Comparison of ENCODE assay signal across 29 cellular contexts in genomic region chr20:32621914-32622584, GRCh38. TPM values are rescaled to one million over a fixed set of nuclear protein-coding genes. Genes with fewer than 3 reads are reported as not detected.
DNase-seq lines count a peak whose midpoint lies in the region; ATAC-seq and TF ChIP-seq lines count a peak whose summit lies in the region.
"Had no signal": no experiment of that assay in that cellular context is flagged by ENCODE, and none has a peak within 500 bp of the region (broad histone marks: within the 10 kb centered on the region; RNA-seq: fewer than 3 reads in every experiment).

No MANE protein-coding gene starts in this region.

- DNase-seq in NCI-H2171 treated with DMSO at 0.1 percent for 48 hours (lab: John Stamatoyannopoulos, UW): peak; percentile 31
- no peak for DNase-seq in NCI-H2171 (lab: John Stamatoyannopoulos, UW)
- peak; percentile 14 for DNase-seq in NB4 (ENCODE audit: low read depth)
- no peak for DNase-seq in nephron progenitor cell
- DNase-seq in NCI-H1105 (lab: John Stamatoyannopoulos, UW): no peak
- no peak for DNase-seq in islet precursor cell
- DNase-seq: activated CD4-positive, alpha-beta T cell treated with anti-CD3 and anti-CD28 coated beads, Interleukin-2, amount 10 ng/mL, durations not matched to agents 7 days and 5 days; activated T-cell treated with anti-CD3 and anti-CD28 coated beads, Interleukin-2, amount 50 U/mL, for 4 hours; amygdala; EL; gastrocnemius medialis; GOT3; left cardiac atrium; mammary epithelial cell; NCI-H1930; NCI-H526 treated with DMSO at 0.1 percent for 48 hours; stimulated activated naive CD4-positive, alpha-beta T cell treated with Interleukin-2 at 50 U/mL for 16 hours; T-helper 9 cell; upper lobe of right lung had no signal

- no peak for ATAC-seq in activated T-helper 17 cell treated with anti-CD3 and anti-CD28 coated beads, Interleukin-2, amount 50 U/mL, for 72 hours (replicated peaks)
- ATAC-seq in GM21723 (IDR thresholded peaks at IDR 0.05; ENCODE audit: unreplicated experiment): no peak
- ATAC-seq: activated T-cell treated with anti-CD3 and anti-CD28 coated beads, Interleukin-2, amount 50 U/mL, for 4 hours; gastrocnemius medialis; GM12878; left cardiac atrium; upper lobe of right lung had no signal

- H3K4me3 Mint-ChIP-seq in activated T-helper 17 cell treated with anti-CD3 and anti-CD28 coated beads, Interleukin-2, amount 50 U/mL, for 72 hours: no peak overlapping the region
- H3K4me3 Mint-ChIP-seq in nephron progenitor cell: no peak overlapping the region
- H3K4me3 Mint-ChIP-seq: activated CD4-positive, alpha-beta T cell treated with anti-CD3 and anti-CD28 coated beads, Interleukin-2, amount 10 ng/mL, durations not matched to agents 7 days and 5 days; activated T-cell treated with anti-CD3 and anti-CD28 coated beads, Interleukin-2, amount 50 U/mL, for 4 hours had no signal

- no peaks in the 10 kb centered on the region for H3K27me3 Mint-ChIP-seq in activated T-helper 17 cell treated with anti-CD3 and anti-CD28 coated beads, Interleukin-2, amount 50 U/mL, for 72 hours
- H3K27me3 Mint-ChIP-seq in nephron progenitor cell (ENCODE audit: low read depth, poor library complexity): peaks cover 21% of the 10 kb centered on the region
- H3K27me3 Mint-ChIP-seq: activated CD4-positive, alpha-beta T cell treated with anti-CD3 and anti-CD28 coated beads, Interleukin-2, amount 10 ng/mL, durations not matched to agents 7 days and 5 days had no signal

- H3K9me3 Mint-ChIP-seq in activated T-helper 17 cell treated with anti-CD3 and anti-CD28 coated beads, Interleukin-2, amount 50 U/mL, for 72 hours: no peaks in the 10 kb centered on the region
- H3K9me3 Mint-ChIP-seq in nephron progenitor cell: no peaks in the 10 kb centered on the region
- H3K9me3 Mint-ChIP-seq: activated CD4-positive, alpha-beta T cell treated with anti-CD3 and anti-CD28 coated beads, Interleukin-2, amount 10 ng/mL, durations not matched to agents 7 days and 5 days; activated T-cell treated with anti-CD3 and anti-CD28 coated beads, Interleukin-2, amount 50 U/mL, for 4 hours had no signal

- no peak overlapping the region for H3K4me3 ChIP-seq in NB4 (ENCODE audit: low read depth, low read length)
- H3K4me3 ChIP-seq: gastrocnemius medialis, GM12878, MG63, Peyer's patch, right atrium auricular region, SJSA1, smooth muscle cell, upper lobe of right lung had no signal

- no peaks in the 10 kb centered on the region for H3K36me3 Mint-ChIP-seq in activated T-helper 17 cell treated with anti-CD3 and anti-CD28 coated beads, Interleukin-2, amount 50 U/mL, for 72 hours (ENCODE audit: low read depth)
- no peaks in the 10 kb centered on the region for H3K36me3 Mint-ChIP-seq in nephron progenitor cell (ENCODE audit: low read depth)

- H3K27ac Mint-ChIP-seq in activated T-helper 17 cell treated with anti-CD3 and anti-CD28 coated beads, Interleukin-2, amount 50 U/mL, for 72 hours: peak overlapping the region; percentile 40
- peak overlapping the region; percentile 37 for H3K27ac Mint-ChIP-seq in nephron progenitor cell
- H3K27ac Mint-ChIP-seq: activated CD4-positive, alpha-beta T cell treated with anti-CD3 and anti-CD28 coated beads, Interleukin-2, amount 10 ng/mL, durations not matched to agents 7 days and 5 days had no signal

- TF ChIP-seq CTCF in NB4 (IDR thresholded peaks at IDR 0.05; ENCODE audit: low read depth, low read length) (no peak), nephron progenitor cell (IDR thresholded peaks at IDR 0.05) (no peak)

- no peaks in the 10 kb centered on the region for H3K4me1 Mint-ChIP-seq in activated T-helper 17 cell treated with anti-CD3 and anti-CD28 coated beads, Interleukin-2, amount 50 U/mL, for 72 hours
- H3K4me1 Mint-ChIP-seq in nephron progenitor cell: peaks cover 40% of the 10 kb centered on the region
- H3K4me1 Mint-ChIP-seq: activated CD4-positive, alpha-beta T cell treated with anti-CD3 and anti-CD28 coated beads, Interleukin-2, amount 10 ng/mL, durations not matched to agents 7 days and 5 days had no signal

- TF ChIP-seq POLR2A in NB4 (IDR thresholded peaks at IDR 0.05; ENCODE audit: extremely low read depth, insufficient read length): no peak

RNA-seq across cellular contexts. Expression of gene NOL4L, which starts 36.9 kb away (rescaled TPM):
- total RNA-seq in activated T-helper 17 cell treated with anti-CD3 and anti-CD28 coated beads, Interleukin-2, amount 50 U/mL, for 72 hours: 10 to 100 TPM in 1 of 2 donors, 1 to 10 TPM in 1; 9.9 to 28.5 TPM

RNA-seq across cellular contexts. Expression of gene C20orf203, which starts 51.7 kb away (rescaled TPM):
- under 1 TPM in 1 of 2 donors, not detected in 1; 0.05 TPM for total RNA-seq in activated T-helper 17 cell treated with anti-CD3 and anti-CD28 coated beads, Interleukin-2, amount 50 U/mL, for 72 hours
- total RNA-seq: A172; activated CD8-positive, alpha-beta memory T cell treated with anti-CD3 and anti-CD28 coated beads for 36 hours; activated T-cell treated with anti-CD3 and anti-CD28 coated beads, Interleukin-2, amount 50 U/mL, for 4 hours; gastrocnemius medialis; GM12878; left cardiac atrium; mammary epithelial cell; Peyer's patch; right atrium auricular region; SJSA1 had no signal

Comparison
In these comparisons a context has a peak if more than half of its experiments do, and no peak if none do; other contexts are left out.
1. DNase-seq: peak in NCI-H2171 treated with DMSO at 0.1 percent for 48 hours (single experiment) and NB4 (single experiment); none in NCI-H2171 (single experiment), nephron progenitor cell (single experiment), NCI-H1105 (single experiment) and islet precursor cell (single experiment).